In the genomic region with DNA sequence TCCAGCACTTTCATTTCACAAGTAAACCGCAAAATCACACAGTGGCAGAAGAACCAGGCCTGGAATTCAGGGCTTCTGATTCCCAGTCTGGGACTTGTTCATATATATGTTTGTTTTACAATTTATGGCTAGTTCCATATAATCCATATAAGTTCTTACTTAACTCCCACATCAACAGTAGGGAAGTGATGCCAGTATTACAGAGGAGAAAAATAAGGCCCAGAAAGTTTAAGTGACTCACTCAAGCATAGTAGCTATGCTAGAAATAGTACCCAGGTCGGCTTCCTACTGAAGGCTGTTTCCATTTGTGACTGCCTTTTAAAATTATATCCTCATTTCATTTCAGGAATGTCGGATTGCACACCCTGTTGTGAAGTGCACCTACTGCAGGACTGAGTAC, we compare ENCODE assay signal across 9 cellular contexts. TPM values are rescaled to one million over a fixed set of nuclear protein-coding genes. Genes with fewer than 3 reads are reported as not detected.
A peak's percentile ranks its signal among the peaks of the same experiment; 100 is the strongest.
DNase-seq lines count a peak whose midpoint lies in the region; ATAC-seq and TF ChIP-seq lines count a peak whose summit lies in the region.
"Had no signal": no experiment of that assay in that cellular context is flagged by ENCODE, and none has a peak within 500 bp of the region (broad histone marks: within the 10 kb centered on the region; RNA-seq: fewer than 3 reads in every experiment).

No MANE protein-coding gene starts in this region.

- H3K9ac ChIP-seq in Karpas-422 (ENCODE audit: low read length) = peak overlapping the region; percentile 78

- H3K9me2 ChIP-seq in Karpas-422 (replicated peaks; ENCODE audit: insufficient read depth, low read length) = no peaks in the 10 kb centered on the region

- POLR2A ChIA-PET in CD4-positive, alpha-beta T cell (lab: Charles Lee) = no interaction called here
- POLR2A ChIA-PET in A673 (lab: Charles Lee; ENCODE audit: low non-redundant PET) = no interaction called here

- no peak for TF ChIP-seq CTCF in CD4-positive, alpha-beta T cell (IDR thresholded peaks at IDR 0.05)
- TF ChIP-seq CTCF in brain (conservative IDR thresholded peaks at IDR 0.05) (no peak), A673 (conservative IDR thresholded peaks at IDR 0.05; ENCODE audit: low read depth, low read length) (no peak), gastroesophageal sphincter (IDR thresholded peaks at IDR 0.05) (no peak)

- no peak for TF ChIP-seq EP300 in gastroesophageal sphincter (IDR thresholded peaks at IDR 0.05)

- H3K4me3 ChIP-seq in Karpas-422 (ENCODE audit: low read length) = peak overlapping the region; percentile 80
- no peak overlapping the region for H3K4me3 ChIP-seq in A673 (ENCODE audit: low read depth, low read length, poor library complexity, severe bottlenecking)
- peak overlapping the region in 1 of 2 donors; percentile 99 for H3K4me3 ChIP-seq in gastroesophageal sphincter

- no peak for ATAC-seq in CD4-positive, alpha-beta T cell (ENCODE audit: poor library complexity)
- ATAC-seq in naive B cell (ENCODE audit: low read depth in 2 of 2) (no peak), GM21360 (IDR thresholded peaks at IDR 0.05; ENCODE audit: unreplicated experiment) (no peak), gastroesophageal sphincter (no peak)

- no peak for TF ChIP-seq POLR2A in gastroesophageal sphincter (IDR thresholded peaks at IDR 0.05)

- peak overlapping the region; percentile 85 for H3K4me3 Mint-ChIP-seq in CD4-positive, alpha-beta T cell
- H3K4me3 Mint-ChIP-seq in brain = peak overlapping the region; percentile 87 to 92 (median 91)
- peak overlapping the region in 5 of 8 donors; percentile 79 to 93 (median 85) for H3K4me3 Mint-ChIP-seq in naive B cell

- peak overlapping the region; percentile 89 for H3K27ac Mint-ChIP-seq in CD4-positive, alpha-beta T cell
- H3K27ac Mint-ChIP-seq in brain (peak overlapping the region in 3 of 5 experiments; percentile 24 to 82 (median 32)), naive B cell (peak overlapping the region in 3 of 6 donors; percentile 49 to 96 (median 93))

- H3K9me3 Mint-ChIP-seq in CD4-positive, alpha-beta T cell = no peaks in the 10 kb centered on the region
- H3K9me3 Mint-ChIP-seq in brain = peaks cover 0 to 1% (median 0%) of the 10 kb centered on the region in 5 experiments
- H3K9me3 Mint-ChIP-seq in naive B cell = no peaks in the 10 kb centered on the region

- no peaks in the 10 kb centered on the region for H3K27me3 ChIP-seq in CD4-positive, alpha-beta T cell (ENCODE audit: control insufficient read depth, insufficient read depth, low read length)
- no peaks in the 10 kb centered on the region for H3K27me3 ChIP-seq in Karpas-422 (ENCODE audit: low read length)
- no peaks in the 10 kb centered on the region for H3K27me3 ChIP-seq in A673 (replicated peaks; ENCODE audit: insufficient read depth, low read depth, low read length, poor library complexity)
- no peaks in the 10 kb centered on the region for H3K27me3 ChIP-seq in gastroesophageal sphincter

- H3K4me2 ChIP-seq in Karpas-422 (ENCODE audit: low read depth, low read length, poor library complexity, severe bottlenecking) = peak overlapping the region; percentile 95

- WGBS in gastroesophageal sphincter (ENCODE audit: low coverage in 1 of 2), 2 donors = 47 to 59% methylated on average over 3 of the region's 3 CpGs

- no peaks in the 10 kb centered on the region for H3K9me3 ChIP-seq in CD4-positive, alpha-beta T cell (ENCODE audit: control insufficient read depth, low read length)
- H3K9me3 ChIP-seq in Karpas-422 (ENCODE audit: low read length) (no peaks in the 10 kb centered on the region), A673 (ENCODE audit: low read depth, low read length, poor library complexity, severe bottlenecking) (no peaks in the 10 kb centered on the region), gastroesophageal sphincter (no peaks in the 10 kb centered on the region)

- no peaks in the 10 kb centered on the region for H4K20me1 ChIP-seq in Karpas-422 (ENCODE audit: insufficient read depth, low read depth, low read length)

- H3K27ac ChIP-seq in CD4-positive, alpha-beta T cell (ENCODE audit: low read depth, low read length) = no peak overlapping the region
- H3K27ac ChIP-seq in Karpas-422 (ENCODE audit: low read length) (peak overlapping the region; percentile 62), A673 (ENCODE audit: low read depth, low read length, poor library complexity, severe bottlenecking) (no peak overlapping the region), gastroesophageal sphincter (peak overlapping the region in 2 of 4 donors; percentile 98 to 100)

- peaks cover 24% of the 10 kb centered on the region for H3K4me1 Mint-ChIP-seq in CD4-positive, alpha-beta T cell (ENCODE audit: low read depth)
- H3K4me1 Mint-ChIP-seq in brain = peaks cover 40% of the 10 kb centered on the region
- peaks cover 11 to 36% (median 21%) of the 10 kb centered on the region in 3 donors for H3K4me1 Mint-ChIP-seq in naive B cell

- no peaks in the 10 kb centered on the region for H3K27me3 Mint-ChIP-seq in CD4-positive, alpha-beta T cell
- H3K27me3 Mint-ChIP-seq in brain = no peaks in the 10 kb centered on the region
- no peaks in the 10 kb centered on the region for H3K27me3 Mint-ChIP-seq in naive B cell

- H3K36me3 ChIP-seq in Karpas-422 (ENCODE audit: insufficient read depth, low read length) (0 out of 2 replicates have a peak, but pooled peaks cover 2% of the 10 kb centered on the region), A673 (ENCODE audit: insufficient read depth, low read length, poor library complexity, severe bottlenecking) (no peaks in the 10 kb centered on the region), gastroesophageal sphincter (peaks cover 0 to 31% of the 10 kb centered on the region in 2 donors)

- H3K4me1 ChIP-seq in Karpas-422 (ENCODE audit: low read length) = peaks cover 17% of the 10 kb centered on the region
- H3K4me1 ChIP-seq in A673 (ENCODE audit: insufficient read depth, low read length, poor library complexity, severe bottlenecking) = peaks cover 8% of the 10 kb centered on the region
- H3K4me1 ChIP-seq in gastroesophageal sphincter = peaks cover 0 to 42% (median 4%) of the 10 kb centered on the region in 3 donors

- CTCF ChIA-PET in CD4-positive, alpha-beta T cell (lab: Charles Lee) = interaction anchor here (0.5 to 2.8 kb wide), 2 partner anchors 56 to 318 kb away, joined by 3 to 44 read pairs; a partner anchor contains a TSS
- CTCF ChIA-PET in A673 (lab: Charles Lee) = interaction anchor here (0.6 kb wide), 1 partner anchor 117 kb away, joined by 7 read pairs; no protein-coding TSS in a partner anchor

- intact Hi-C loops in CD4-positive, alpha-beta T cell (cut with DNase I, micrococcal nuclease) = loop anchor here (2.0 to 10.0 kb wide), 5 partner anchors 45 to 495 kb away; a partner anchor contains a TSS
- intact Hi-C loops in A673 (cut with micrococcal nuclease; ENCODE audit: unreplicated experiment) = no loop called here

- H2AFZ ChIP-seq in Karpas-422 (ENCODE audit: low read length) = no peak overlapping the region

- DNase-seq in CD4-positive, alpha-beta T cell = no peak
- DNase-seq in Karpas-422 (peak; percentile 42), naive B cell (no peak), iPS-NIHi7 (ENCODE audit: extremely low spot score) (no peak), A673 (ENCODE audit: low spot score) (no peak)
- DNase-seq: T1000 had no signal

- peaks cover 12% of the 10 kb centered on the region for H3K79me2 ChIP-seq in Karpas-422 (ENCODE audit: low read length)

- no TSS peak for BruUV-seq in A673 (replicated peaks; lab: Mats Ljungman, UMichigan)

- H3K36me3 Mint-ChIP-seq in CD4-positive, alpha-beta T cell (ENCODE audit: low read depth) = peaks cover 37% of the 10 kb centered on the region
- H3K36me3 Mint-ChIP-seq in brain = peaks cover 31% of the 10 kb centered on the region
- H3K36me3 Mint-ChIP-seq in naive B cell = peaks cover 0 to 9% of the 10 kb centered on the region in 2 donors

RNA-seq across cellular contexts. Expression of a gene that starts 1.4 kb away (rescaled TPM):
- total RNA-seq in CD4-positive, alpha-beta T cell = 10 to 100 TPM; 26.0 to 28.7 TPM
- total RNA-seq in Karpas-422 (2014; rRNA removed; shearing (Covaris generic); ENCODE audit: low replicate concordance) = 18.7 and 21.2 TPM in 2 replicates
- 3.6 TPM for polyA plus RNA-seq in brain (ENCODE audit: insufficient read depth, low read depth, low replicate concordance)
- polyA plus RNA-seq in naive B cell (ENCODE audit: low read depth in 6 of 6) = 10 to 100 TPM in 4 of 6 donors, 1 to 10 TPM in 2; 4.3 to 13.4 (median 10.9) TPM
- total RNA-seq in A673 (2021) = 15.6 and 17.9 TPM in 2 replicates
- 10 to 100 TPM; 12.5 to 24.2 (median 16.6) TPM for total RNA-seq in gastroesophageal sphincter

RNA-seq across cellular contexts. Expression of a gene that starts 45.9 kb away (rescaled TPM):
- total RNA-seq in CD4-positive, alpha-beta T cell = 10 to 100 TPM; 20.3 to 22.7 TPM
- 27.9 and 39.9 TPM in 2 replicates for total RNA-seq in Karpas-422 (2014; rRNA removed; shearing (Covaris generic); ENCODE audit: low replicate concordance)
- polyA plus RNA-seq in brain (ENCODE audit: insufficient read depth, low read depth, low replicate concordance) (52.6 TPM), naive B cell (ENCODE audit: low read depth in 6 of 6) (10 to 100 TPM; 11.2 to 21.4 (median 18.2) TPM)
- total RNA-seq in A673 (2021) (22.5 and 24.5 TPM in 2 replicates), gastroesophageal sphincter (10 to 100 TPM; 50.6 to 76.9 (median 68.3) TPM)

RNA-seq across cellular contexts. Expression of a gene that starts 55.1 kb away (rescaled TPM):
- 10 to 100 TPM; 33.6 to 36.2 TPM for total RNA-seq in CD4-positive, alpha-beta T cell
- total RNA-seq in Karpas-422 (2014; rRNA removed; shearing (Covaris generic); ENCODE audit: low replicate concordance) = 67.3 and 88.2 TPM in 2 replicates
- polyA plus RNA-seq in brain (ENCODE audit: insufficient read depth, low read depth, low replicate concordance) = 164 TPM
- 10 to 100 TPM; 27.6 to 65.1 (median 52.8) TPM for polyA plus RNA-seq in naive B cell (ENCODE audit: low read depth in 6 of 6)
- 18.7 and 19.4 TPM in 2 replicates for total RNA-seq in A673 (2021)
- 10 to 100 TPM; 28.5 to 98.5 (median 55.1) TPM for total RNA-seq in gastroesophageal sphincter
